In the genomic region with DNA sequence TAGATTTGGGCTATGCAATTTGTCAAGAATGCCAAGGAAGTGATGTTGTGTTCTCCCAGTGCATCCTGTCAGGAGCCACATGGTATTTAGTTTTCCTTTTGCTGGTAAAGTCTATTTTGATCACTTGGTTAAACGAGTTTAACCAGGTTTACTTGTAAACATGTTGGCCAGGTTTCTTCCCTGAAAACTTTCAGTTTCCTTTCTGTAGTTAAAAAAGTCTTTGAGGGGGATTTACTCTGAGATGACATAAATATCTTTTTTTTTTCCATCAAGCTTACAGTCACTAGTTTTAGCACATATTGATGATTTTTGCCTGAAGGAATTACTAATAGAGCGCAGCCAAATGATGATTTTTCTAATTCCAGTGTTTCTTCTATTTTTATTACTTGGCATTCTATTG, we compare ENCODE assay signal across 1 cellular context.
TF ChIP-seq lines count a peak whose summit lies in the region.

No MANE protein-coding gene starts in this region.

TF ChIP-seq in H1, 55 proteins besides CTCF, POLR2A, EP300 and RAD21 (continued from another document):
- TF ChIP-seq RBBP5 (IDR thresholded peaks at IDR 0.05; ENCODE audit: borderline replicate concordance, low read depth, low read length) (no peak), TAF7 (optimal IDR thresholded peaks at IDR 0.05; ENCODE audit: borderline replicate concordance, low read depth, low read length) (no peak), ASH2L (IDR thresholded peaks at IDR 0.05; ENCODE audit: low read length) (no peak), SP4 (IDR thresholded peaks at IDR 0.05; ENCODE audit: low read length) (no peak), GTF2F1 (IDR thresholded peaks at IDR 0.05; ENCODE audit: borderline replicate concordance, low read depth, low read length) (no peak), CBX5 (IDR thresholded peaks at IDR 0.05; ENCODE audit: low read depth, low read length) (no peak), BRCA1 (IDR thresholded peaks at IDR 0.05; ENCODE audit: low read depth, low read length) (no peak), SP2 (IDR thresholded peaks at IDR 0.05; ENCODE audit: low read length) (no peak), ZNF274 (IDR thresholded peaks at IDR 0.05; ENCODE audit: borderline replicate concordance, extremely low read depth, low read length) (no peak), SIRT6 (IDR thresholded peaks at IDR 0.05; ENCODE audit: low read length) (no peak), TCF12 (IDR thresholded peaks at IDR 0.05; ENCODE audit: low read depth, low read length) (no peak), RXRA (IDR thresholded peaks at IDR 0.05; ENCODE audit: insufficient read depth, low read depth, low read length) (no peak), FOSL1 (IDR thresholded peaks at IDR 0.05; ENCODE audit: insufficient read depth, low read depth, low read length) (no peak)
- TF ChIP-seq, protein P1, sequence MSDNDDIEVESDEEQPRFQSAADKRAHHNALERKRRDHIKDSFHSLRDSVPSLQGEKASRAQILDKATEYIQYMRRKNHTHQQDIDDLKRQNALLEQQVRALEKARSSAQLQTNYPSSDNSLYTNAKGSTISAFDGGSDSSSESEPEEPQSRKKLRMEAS (IDR thresholded peaks at IDR 0.05): no peak
- TF ChIP-seq, protein P2, sequence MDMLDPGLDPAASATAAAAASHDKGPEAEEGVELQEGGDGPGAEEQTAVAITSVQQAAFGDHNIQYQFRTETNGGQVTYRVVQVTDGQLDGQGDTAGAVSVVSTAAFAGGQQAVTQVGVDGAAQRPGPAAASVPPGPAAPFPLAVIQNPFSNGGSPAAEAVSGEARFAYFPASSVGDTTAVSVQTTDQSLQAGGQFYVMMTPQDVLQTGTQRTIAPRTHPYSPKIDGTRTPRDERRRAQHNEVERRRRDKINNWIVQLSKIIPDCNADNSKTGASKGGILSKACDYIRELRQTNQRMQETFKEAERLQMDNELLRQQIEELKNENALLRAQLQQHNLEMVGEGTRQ (IDR thresholded peaks at IDR 0.05; ENCODE audit: low read length): no peak
